ENCODE assay signal across 13 cellular contexts in the genomic region with DNA sequence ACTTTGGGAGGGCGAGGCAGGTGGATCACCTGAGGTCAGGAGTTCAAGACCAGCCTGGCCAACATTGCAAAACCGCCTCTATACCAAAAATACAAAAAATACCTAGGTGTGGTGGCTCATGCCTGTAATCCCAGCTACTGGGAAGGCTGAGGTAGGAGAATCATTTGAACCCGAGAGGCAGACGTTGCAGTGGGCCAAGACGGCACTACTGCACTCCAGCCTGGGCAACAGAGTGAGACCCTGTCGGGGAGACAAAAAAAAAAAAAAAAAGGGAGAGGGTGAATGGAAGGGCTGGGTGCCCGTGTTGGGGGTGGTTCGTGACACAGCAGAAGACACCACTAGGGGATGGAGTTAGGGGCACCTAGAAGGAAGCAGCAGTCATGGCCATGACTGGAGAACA. TPM values are rescaled to one million over a fixed set of nuclear protein-coding genes. Genes with fewer than 3 reads are reported as not detected.
A peak's percentile ranks its signal among the peaks of the same experiment; 100 is the strongest.
DNase-seq lines count a peak whose midpoint lies in the region; ATAC-seq and TF ChIP-seq lines count a peak whose summit lies in the region.
"Had no signal": no experiment of that assay in that cellular context is flagged by ENCODE, and none has a peak within 500 bp of the region (broad histone marks: within the 10 kb centered on the region; RNA-seq: fewer than 3 reads in every experiment).

No MANE protein-coding gene starts in this region.

- H3K9me3 ChIP-seq in mucosa of rectum (ENCODE audit: control insufficient read depth in 2 of 2, low read length in 2 of 2) (no peaks in the 10 kb centered on the region), tibial nerve (no peaks in the 10 kb centered on the region)
- H3K9me3 ChIP-seq: mucosa of descending colon had no signal

- peaks cover 10% of the 10 kb centered on the region for H3K4me1 Mint-ChIP-seq in activated T-cell treated with anti-CD3 and anti-CD28 coated beads, Interleukin-2, amount 50 U/mL, for 24 hours (ENCODE audit: low read depth)
- peaks cover 7% of the 10 kb centered on the region for H3K4me1 Mint-ChIP-seq in activated naive CD8-positive, alpha-beta T cell treated with anti-CD3 and anti-CD28 coated beads, Interleukin-2, amount 10 ng/mL, durations not matched to agents 7 days and 5 days

- H3K4me1 ChIP-seq in mucosa of rectum (ENCODE audit: control insufficient read depth in 2 of 2, insufficient read depth in 2 of 2, low read length in 2 of 2) (peaks cover 11 to 20% of the 10 kb centered on the region in 2 donors), tibial nerve (peaks cover 0 to 43% (median 13%) of the 10 kb centered on the region in 4 donors)

- H3K27ac ChIP-seq in mucosa of rectum (ENCODE audit: low read depth in 2 of 2, low read length in 2 of 2) (peak overlapping the region; percentile 75 to 76), tibial nerve (peak overlapping the region; percentile 68 to 90 (median 82))

- no peak for ATAC-seq in activated naive CD8-positive, alpha-beta T cell treated with anti-CD3 and anti-CD28 coated beads, Interleukin-2, amount 10 ng/mL, durations not matched to agents 7 days and 5 days (ENCODE audit: low read depth)
- no peak for ATAC-seq in GM18505 (IDR thresholded peaks at IDR 0.05; ENCODE audit: unreplicated experiment)
- ATAC-seq in GM21528 (IDR thresholded peaks at IDR 0.05; ENCODE audit: low FRiP score, unreplicated experiment) = no peak
- ATAC-seq: mucosa of descending colon, Right ventricle myocardium inferior had no signal

- no peaks in the 10 kb centered on the region for H3K27me3 ChIP-seq in mucosa of rectum (ENCODE audit: control insufficient read depth in 2 of 2, insufficient read depth in 2 of 2, low read length in 2 of 2)
- H3K27me3 ChIP-seq in tibial nerve = no peaks in the 10 kb centered on the region

- TF ChIP-seq POLR2A in tibial nerve (IDR thresholded peaks at IDR 0.05) = no peak
- TF ChIP-seq POLR2A in GM18505 (IDR thresholded peaks at IDR 0.05; ENCODE audit: borderline replicate concordance, extremely low read depth, insufficient read depth, insufficient read length) = no peak

- H3K4me3 ChIP-seq in mucosa of rectum (ENCODE audit: low read length in 2 of 2) = no peak overlapping the region
- H3K4me3 ChIP-seq in tibial nerve = no peak overlapping the region
- H3K4me3 ChIP-seq: mucosa of descending colon had no signal

- H3K36me3 Mint-ChIP-seq in activated T-cell treated with anti-CD3 and anti-CD28 coated beads, Interleukin-2, amount 50 U/mL, for 24 hours (ENCODE audit: low read depth) = peaks cover 35% of the 10 kb centered on the region
- H3K36me3 Mint-ChIP-seq in activated naive CD8-positive, alpha-beta T cell treated with anti-CD3 and anti-CD28 coated beads, Interleukin-2, amount 10 ng/mL, durations not matched to agents 7 days and 5 days = peaks cover 12% of the 10 kb centered on the region

- H3K4me3 Mint-ChIP-seq in activated T-cell treated with anti-CD3 and anti-CD28 coated beads, Interleukin-2, amount 50 U/mL, for 24 hours = no peak overlapping the region
- H3K4me3 Mint-ChIP-seq in activated naive CD8-positive, alpha-beta T cell treated with anti-CD3 and anti-CD28 coated beads, Interleukin-2, amount 10 ng/mL, durations not matched to agents 7 days and 5 days = no peak overlapping the region

- no peaks in the 10 kb centered on the region for H3K9me3 Mint-ChIP-seq in activated T-cell treated with anti-CD3 and anti-CD28 coated beads, Interleukin-2, amount 50 U/mL, for 24 hours
- H3K9me3 Mint-ChIP-seq in activated naive CD8-positive, alpha-beta T cell treated with anti-CD3 and anti-CD28 coated beads, Interleukin-2, amount 10 ng/mL, durations not matched to agents 7 days and 5 days = no peaks in the 10 kb centered on the region

- DNase-seq in activated T-cell treated with anti-CD3 and anti-CD28 coated beads, Interleukin-2, amount 50 U/mL, for 24 hours = no peak
- DNase-seq in activated T-cell treated with anti-CD3 and anti-CD28 coated beads for 4 hours (no peak), tibial nerve (ENCODE audit: low spot score in 2 of 2) (no peak), SKM-1 (lab: John Stamatoyannopoulos, UW; ENCODE audit: unreplicated experiment) (no peak)
- no peak for DNase-seq in activated naive CD8-positive, alpha-beta T cell treated with anti-CD3 and anti-CD28 coated beads, Interleukin-2, amount 10 ng/mL, durations not matched to agents 7 days and 5 days
- DNase-seq: central memory CD4-positive, alpha-beta T cell had no signal

- H3K27ac Mint-ChIP-seq in activated T-cell treated with anti-CD3 and anti-CD28 coated beads, Interleukin-2, amount 50 U/mL, for 24 hours = peak overlapping the region; percentile 50
- peak overlapping the region; percentile 51 for H3K27ac Mint-ChIP-seq in activated naive CD8-positive, alpha-beta T cell treated with anti-CD3 and anti-CD28 coated beads, Interleukin-2, amount 10 ng/mL, durations not matched to agents 7 days and 5 days

- H3K36me3 ChIP-seq in mucosa of rectum (ENCODE audit: control insufficient read depth in 2 of 2, insufficient read depth in 2 of 2, low read length in 2 of 2) (peaks cover 6 to 12% of the 10 kb centered on the region in 2 donors), tibial nerve (peaks cover 0 to 84% (median 0%) of the 10 kb centered on the region in 3 donors)

- POLR2A ChIA-PET in activated naive CD8-positive, alpha-beta T cell treated with anti-CD3 and anti-CD28 coated beads, Interleukin-2, amount 10 ng/mL, durations not matched to agents 7 days and 5 days (lab: Charles Lee) = no interaction called here

- 88 to 92% methylated on average over 8 of the region's 8 CpGs for whole genome bisulfite sequencing in tibial nerve, 2 donors

- no peak for TF ChIP-seq EP300 in tibial nerve (IDR thresholded peaks at IDR 0.05)

- TF ChIP-seq CTCF in tibial nerve (IDR thresholded peaks at IDR 0.05) = no peak

- no peak overlapping the region for H3K9ac ChIP-seq in mucosa of rectum (ENCODE audit: low read depth in 1 of 2, low read length in 2 of 2)

- H3K27me3 Mint-ChIP-seq in activated T-cell treated with anti-CD3 and anti-CD28 coated beads, Interleukin-2, amount 50 U/mL, for 24 hours = no peaks in the 10 kb centered on the region
- H3K27me3 Mint-ChIP-seq in activated naive CD8-positive, alpha-beta T cell treated with anti-CD3 and anti-CD28 coated beads, Interleukin-2, amount 10 ng/mL, durations not matched to agents 7 days and 5 days = no peaks in the 10 kb centered on the region

RNA-seq across cellular contexts. Expression of gene CFD, which starts 10.8 kb away (rescaled TPM):
- total RNA-seq in activated naive CD8-positive, alpha-beta T cell treated with anti-CD3 and anti-CD28 coated beads, Interleukin-2, amount 10 ng/mL, durations not matched to agents 7 days and 5 days = 1 to 10 TPM; 4.4 to 5.5 TPM
- total RNA-seq in tibial nerve = 1,000 to 10,000 TPM; 1,040 to 7,538 (median 2,843) TPM

RNA-seq across cellular contexts. Expression of gene ELANE, which starts 18.2 kb away (rescaled TPM):
- not detected for total RNA-seq in activated naive CD8-positive, alpha-beta T cell treated with anti-CD3 and anti-CD28 coated beads, Interleukin-2, amount 10 ng/mL, durations not matched to agents 7 days and 5 days
- 10 to 100 TPM in 1 of 4 donors, 1 to 10 TPM in 2, under 1 TPM in 1; 0.66 to 12.6 (median 4.2) TPM for total RNA-seq in tibial nerve
- total RNA-seq: activated CD8-positive, alpha-beta memory T cell treated with anti-CD3 and anti-CD28 coated beads for 36 hours; pulmonary artery endothelial cell had no signal

RNA-seq across cellular contexts. Expression of gene MED16, which starts 22.7 kb away (rescaled TPM):
- total RNA-seq in activated naive CD8-positive, alpha-beta T cell treated with anti-CD3 and anti-CD28 coated beads, Interleukin-2, amount 10 ng/mL, durations not matched to agents 7 days and 5 days = 10 to 100 TPM; 53.6 to 72.7 TPM
- 10 to 100 TPM; 49.6 to 67.5 (median 53.9) TPM for total RNA-seq in tibial nerve

RNA-seq across cellular contexts. Expression of gene RNU6-9, which starts 23.0 kb away (rescaled TPM):
- total RNA-seq in activated naive CD8-positive, alpha-beta T cell treated with anti-CD3 and anti-CD28 coated beads, Interleukin-2, amount 10 ng/mL, durations not matched to agents 7 days and 5 days = not detected
- not detected for total RNA-seq in tibial nerve
- total RNA-seq: activated CD8-positive, alpha-beta memory T cell treated with anti-CD3 and anti-CD28 coated beads for 36 hours; mucosa of descending colon; pulmonary artery endothelial cell; Right ventricle myocardium inferior had no signal

RNA-seq across cellular contexts. Expression of gene PRTN3, which starts 29.5 kb away (rescaled TPM):
- not detected for total RNA-seq in activated naive CD8-positive, alpha-beta T cell treated with anti-CD3 and anti-CD28 coated beads, Interleukin-2, amount 10 ng/mL, durations not matched to agents 7 days and 5 days
- not detected for total RNA-seq in tibial nerve
- total RNA-seq: activated CD8-positive, alpha-beta memory T cell treated with anti-CD3 and anti-CD28 coated beads for 36 hours; mucosa of descending colon; pulmonary artery endothelial cell; Right ventricle myocardium inferior had no signal

Comparison
In these comparisons a context has a peak if more than half of its experiments do, and no peak if none do; other contexts are left out.
1. RNA of gene CFD, which starts 10.8 kb away (total RNA-seq): 1,040 to 7,538 TPM in tibial nerve; 4.4 to 5.5 TPM in activated naive CD8-positive, alpha-beta T cell treated with anti-CD3 and anti-CD28 coated beads, Interleukin-2, amount 10 ng/mL, durations not matched to agents 7 days and 5 days; every median in the first group is over 100 times any median in the second.